8 cellular contexts compared by ENCODE assay signal in genomic region chr19:12806242-12807131, GRCh38. TPM values are rescaled to one million over a fixed set of nuclear protein-coding genes. Genes with fewer than 3 reads are reported as not detected.
DNase-seq lines count a peak whose midpoint lies in the region; ATAC-seq and TF ChIP-seq lines count a peak whose summit lies in the region.

Gene RNASEH2A (plus strand): TSS chr19:12806584. CDS start chr19:12806674, 90 bp downstream.

- peak within 1 kb of the TSS; percentile 70 to 90 for H3K27ac Mint-ChIP-seq in T-cell

- H3K36me3 ChIP-seq in heart right ventricle, result peaks cover 0 to 33% (median 0%) of the 10 kb centered on the region in 9 donors

- peaks cover 6 to 26% (median 17%) of the 10 kb centered on the region in 9 donors for H3K4me1 ChIP-seq in heart right ventricle

- CTCF ChIA-PET in T-cell (lab: Charles Lee), result interaction anchor here (0.5 to 1.3 kb wide), 7 partner anchors 9 to 927 kb away, joined by 3 to 7 read pairs (median 4); no protein-coding TSS in a partner anchor

- H3K4me3 Mint-ChIP-seq in T-cell, result peak within 1 kb of the TSS; percentile 85 to 95 (median 87)

- H3K27ac ChIP-seq in heart right ventricle, result peak within 1 kb of the TSS in 9 of 10 donors; percentile 41 to 81 (median 66)

- peak in 2 of 9 donors; percentile 10 to 21 for TF ChIP-seq CTCF in heart right ventricle (IDR thresholded peaks at IDR 0.05)

- peak; percentile 78 for ATAC-seq in HG02588 (IDR thresholded peaks at IDR 0.05; ENCODE audit: unreplicated experiment)
- ATAC-seq in T-cell (replicated peaks in 1 of 4), result peak; percentile 85 to 89 (median 87)
- ATAC-seq in heart right ventricle, result peak; percentile 80 to 94 (median 92)

- peak within 1 kb of the TSS; percentile 27 to 80 (median 62) for H3K4me3 ChIP-seq in heart right ventricle

- peaks cover 0 to 12% (median 0%) of the 10 kb centered on the region in 7 donors for H3K27me3 ChIP-seq in heart right ventricle

- H3K4me1 Mint-ChIP-seq in T-cell, result peaks cover 21 to 24% (median 24%) of the 10 kb centered on the region in 3 donors

- WGBS in heart right ventricle, 2 donors, result 4% methylated on average over 63 to 68 of the region's 68 CpGs

- no peaks in the 10 kb centered on the region for H3K9me3 ChIP-seq in heart right ventricle

- POLR2A ChIA-PET in T-cell (lab: Charles Lee), result interaction anchor here (0.5 to 1.1 kb wide), 5 partner anchors 13 to 126 kb away, joined by 3 to 6 read pairs (median 3); partner anchors contain the start of gene JUNB (in 1 of the 2)

- DNase-seq in GF-D8 (lab: John Stamatoyannopoulos, UW) (peak; percentile 59), NCI-H128 (lab: John Stamatoyannopoulos, UW; ENCODE audit: unreplicated experiment) (peak; percentile 83), T-cell (peak; percentile 75 to 90 (median 81)), amniotic epithelial cell (ENCODE audit: low read depth) (peak; percentile 85), heart right ventricle (peak; percentile 89 to 92), posterior vena cava (ENCODE audit: low spot score) (peak; percentile 97), ureter (ENCODE audit: low spot score) (peak; percentile 89)

- no peaks in the 10 kb centered on the region for H3K27me3 Mint-ChIP-seq in T-cell

- H3K36me3 Mint-ChIP-seq in T-cell, result peaks cover 10% of the 10 kb centered on the region

- intact Hi-C loops in heart right ventricle (cut with DNase I) (loop anchor here in 2 of 10 donors (5.0 to 10.0 kb wide), 2 partner anchors 36 to 102 kb away; no protein-coding TSS in a partner anchor), posterior vena cava (cut with DNase I) (no loop called here)

- H3K9me3 Mint-ChIP-seq in T-cell, result no peaks in the 10 kb centered on the region

RNA-seq across cellular contexts. Expression of gene RNASEH2A, which starts in this region (rescaled TPM):
- total RNA-seq in T-cell (10 to 100 TPM in 3 of 5 donors, 1 to 10 TPM in 2; 4.7 to 18.0 (median 15.0) TPM), heart right ventricle (1 to 10 TPM; 1.9 to 5.7 (median 4.1) TPM), posterior vena cava (1 to 10 TPM; 4.3 to 5.1 TPM), ureter (8.8 TPM)
- polyA plus RNA-seq in heart right ventricle, result 1 to 10 TPM; 3.1 to 6.9 TPM

Comparison
In these comparisons a context has a peak if more than half of its experiments do, and no peak if none do; other contexts are left out.
1. Peak in every context shown above with its lines: DNase-seq, ATAC-seq, H3K4me3 ChIP-seq and H3K27ac ChIP-seq.